ENCODE assay signal across 9 cellular contexts in genomic region chr5:157558089-157558595, GRCh38. TPM values are rescaled to one million over a fixed set of nuclear protein-coding genes. Genes with fewer than 3 reads are reported as not detected.
DNase-seq lines count a peak whose midpoint lies in the region; ATAC-seq and TF ChIP-seq lines count a peak whose summit lies in the region.
"Had no signal": no experiment of that assay in that cellular context is flagged by ENCODE, and none has a peak within 500 bp of the region (broad histone marks: within the 10 kb centered on the region; RNA-seq: fewer than 3 reads in every experiment).

No MANE protein-coding gene starts in this region.

- CTCF ChIA-PET in CD4-positive, alpha-beta T cell (lab: Charles Lee) = interaction anchor here (2.2 kb wide), 1 partner anchor 11 kb away, joined by 5 read pairs; no protein-coding TSS in a partner anchor

- H3K4me3 ChIP-seq in MG63 (no peak overlapping the region), cardiac fibroblast (replicated peaks in 1 of 2; ENCODE audit: low read depth in 2 of 2, low read length in 2 of 2) (no peak overlapping the region)

- no peak overlapping the region for H3K4me3 Mint-ChIP-seq in CD4-positive, alpha-beta T cell
- H3K4me3 Mint-ChIP-seq in stimulated activated naive CD8-positive, alpha-beta T cell treated with anti-CD3 and anti-CD28 coated beads, Interleukin-15, amount 100 ng/mL, for 72 hours = no peak overlapping the region

- no peak for TF ChIP-seq CTCF in CD4-positive, alpha-beta T cell (IDR thresholded peaks at IDR 0.05)
- TF ChIP-seq CTCF in cardiac fibroblast (IDR thresholded peaks at IDR 0.05; ENCODE audit: low read depth, low read length) = no peak

- peaks cover 21% of the 10 kb centered on the region for H3K36me3 Mint-ChIP-seq in CD4-positive, alpha-beta T cell (ENCODE audit: low read depth)

- peaks cover 65% of the 10 kb centered on the region for H3K4me1 Mint-ChIP-seq in CD4-positive, alpha-beta T cell (ENCODE audit: low read depth)
- H3K4me1 Mint-ChIP-seq in stimulated activated naive CD8-positive, alpha-beta T cell treated with anti-CD3 and anti-CD28 coated beads, Interleukin-15, amount 100 ng/mL, for 72 hours = no peaks in the 10 kb centered on the region

- ATAC-seq in CD4-positive, alpha-beta T cell (ENCODE audit: poor library complexity) = no peak
- ATAC-seq in HG02798 (IDR thresholded peaks at IDR 0.05; ENCODE audit: poor library complexity, unreplicated experiment) (no peak), GM21526 (IDR thresholded peaks at IDR 0.05; ENCODE audit: low FRiP score, unreplicated experiment) (no peak)
- no peak for ATAC-seq in stimulated activated naive CD8-positive, alpha-beta T cell treated with anti-CD3 and anti-CD28 coated beads, Interleukin-15, amount 100 ng/mL, for 72 hours

- peak overlapping the region; percentile 56 for H3K27ac Mint-ChIP-seq in CD4-positive, alpha-beta T cell
- no peak overlapping the region for H3K27ac Mint-ChIP-seq in stimulated activated naive CD8-positive, alpha-beta T cell treated with anti-CD3 and anti-CD28 coated beads, Interleukin-15, amount 100 ng/mL, for 72 hours

- no peaks in the 10 kb centered on the region for H3K9me3 ChIP-seq in CD4-positive, alpha-beta T cell (ENCODE audit: control insufficient read depth, low read length)
- no peaks in the 10 kb centered on the region for H3K9me3 ChIP-seq in MG63

- H3K36me3 ChIP-seq in MG63 = peaks cover 3% of the 10 kb centered on the region; the same call in 1 of the 2 replicates

- intact Hi-C loops in CD4-positive, alpha-beta T cell (cut with DNase I, micrococcal nuclease) = no loop called here

- no peaks in the 10 kb centered on the region for H3K27me3 ChIP-seq in CD4-positive, alpha-beta T cell (ENCODE audit: control insufficient read depth, insufficient read depth, low read length)
- no peaks in the 10 kb centered on the region for H3K27me3 ChIP-seq in MG63

- POLR2A ChIA-PET in CD4-positive, alpha-beta T cell (lab: Charles Lee) = interaction anchor here (1.5 kb wide), 1 partner anchor 11 kb away, joined by 3 read pairs; no protein-coding TSS in a partner anchor

- H3K27me3 Mint-ChIP-seq in CD4-positive, alpha-beta T cell = no peaks in the 10 kb centered on the region
- H3K27me3 Mint-ChIP-seq in stimulated activated naive CD8-positive, alpha-beta T cell treated with anti-CD3 and anti-CD28 coated beads, Interleukin-15, amount 100 ng/mL, for 72 hours = peaks cover 43% of the 10 kb centered on the region

- DNase-seq in CD4-positive, alpha-beta T cell = no peak
- peak; percentile 63 for DNase-seq in MG63
- peak; percentile 49 to 68 for DNase-seq in cardiac fibroblast (ENCODE audit: low read depth in 2 of 2)
- peak; percentile 90 for DNase-seq in myocyte (ENCODE audit: low read depth)
- no peak for DNase-seq in NOMO-1 treated with dmso at 0.1 percent for 144 hours (lab: John Stamatoyannopoulos, UW; ENCODE audit: unreplicated experiment)
- DNase-seq in stimulated activated naive CD8-positive, alpha-beta T cell treated with anti-CD3 and anti-CD28 coated beads, Interleukin-15, amount 100 ng/mL, for 72 hours = no peak
- DNase-seq: DND-41 had no signal

- no peaks in the 10 kb centered on the region for H3K9me3 Mint-ChIP-seq in CD4-positive, alpha-beta T cell
- H3K9me3 Mint-ChIP-seq in stimulated activated naive CD8-positive, alpha-beta T cell treated with anti-CD3 and anti-CD28 coated beads, Interleukin-15, amount 100 ng/mL, for 72 hours = no peaks in the 10 kb centered on the region

- H3K27ac ChIP-seq in CD4-positive, alpha-beta T cell (ENCODE audit: low read depth, low read length) = no peak overlapping the region

RNA-seq across cellular contexts. Expression of gene ADAM19, which starts 17.4 kb away (rescaled TPM):
- 10 to 100 TPM; 26.7 to 29.1 TPM for total RNA-seq in CD4-positive, alpha-beta T cell
- 10.6 and 16.4 TPM in 2 replicates for total RNA-seq in MG63 (2014; rRNA removed; shearing (Covaris generic); ENCODE audit: low replicate concordance)
- 33.4 and 36.8 TPM in 2 replicates for total RNA-seq in myocyte
- polyA plus RNA-seq in myocyte (2012) = 52.7 TPM

Comparison
In these comparisons a context has a peak if more than half of its experiments do, and no peak if none do; other contexts are left out.
1. DNase-seq: peak in MG63 (single experiment), cardiac fibroblast (2 of 2) and myocyte (single experiment); none in CD4-positive, alpha-beta T cell (0 of 10), NOMO-1 treated with dmso at 0.1 percent for 144 hours (single experiment) and stimulated activated naive CD8-positive, alpha-beta T cell treated with anti-CD3 and anti-CD28 coated beads, Interleukin-15, amount 100 ng/mL, for 72 hours (0 of 2).